Comparison of ENCODE assay signal across 1 cellular context in genomic region chr2:64637931-64638330, GRCh38.
TF ChIP-seq lines count a peak whose summit lies in the region.

No MANE protein-coding gene starts in this region.

TF ChIP-seq in IMR-90, 13 proteins besides CTCF, POLR2A, EP300 and RAD21:
- TF ChIP-seq RCOR1 (IDR thresholded peaks at IDR 0.05; ENCODE audit: insufficient replicate concordance, low read length) (no peak), USF2 (IDR thresholded peaks at IDR 0.05; ENCODE audit: low read depth, low read length) (no peak), FOS (IDR thresholded peaks at IDR 0.05; ENCODE audit: low read depth, low read length) (no peak), NFE2L2 (IDR thresholded peaks at IDR 0.05; ENCODE audit: low read depth, low read length) (no peak), RFX5 (IDR thresholded peaks at IDR 0.05; ENCODE audit: low read depth, low read length) (no peak), CEBPB (IDR thresholded peaks at IDR 0.05; ENCODE audit: low read depth, low read length) (no peak), MAFK (IDR thresholded peaks at IDR 0.05; ENCODE audit: low read depth, low read length) (no peak), CHD1 (IDR thresholded peaks at IDR 0.05; ENCODE audit: low read depth, low read length) (no peak), MAZ (IDR thresholded peaks at IDR 0.05; ENCODE audit: borderline replicate concordance, low read depth, low read length) (no peak), BHLHE40 (IDR thresholded peaks at IDR 0.05; ENCODE audit: low read depth, low read length) (no peak)
TF ChIP-seq in IMR-90: peak in this region for 0.
